ENCODE assay signal across 11 cellular contexts in genomic region chr5:119363936-119364335, GRCh38. TPM values are rescaled to one million over a fixed set of nuclear protein-coding genes. Genes with fewer than 3 reads are reported as not detected.
A peak's percentile ranks its signal among the peaks of the same experiment; 100 is the strongest.
DNase-seq lines count a peak whose midpoint lies in the region; ATAC-seq and TF ChIP-seq lines count a peak whose summit lies in the region.
"Had no signal": no experiment of that assay in that cellular context is flagged by ENCODE, and none has a peak within 500 bp of the region (broad histone marks: within the 10 kb centered on the region; RNA-seq: fewer than 3 reads in every experiment).

No MANE protein-coding gene starts in this region.

- DNase-seq in mammary epithelial cell (peak; percentile 52), breast epithelium (ENCODE audit: low spot score in 2 of 2) (no peak), ureter (ENCODE audit: low spot score) (no peak), OCI-M1 (lab: John Stamatoyannopoulos, UW) (no peak), substantia nigra (lab: John Stamatoyannopoulos, UW) (no peak)
- no peak for DNase-seq in activated CD8-positive, alpha-beta T cell treated with anti-CD3 and anti-CD28 coated beads, Interleukin-2, amount 10 ng/mL, durations not matched to agents 7 days and 5 days
- DNase-seq in stimulated activated naive CD8-positive, alpha-beta T cell treated with anti-CD3 and anti-CD28 coated beads, Interleukin-15, amount 100 ng/mL, for 72 hours, result no peak
- DNase-seq: NCI-H2081, RPMI8226 had no signal

- H3K4me1 Mint-ChIP-seq in activated CD8-positive, alpha-beta T cell treated with anti-CD3 and anti-CD28 coated beads, Interleukin-2, amount 10 ng/mL, durations not matched to agents 7 days and 5 days (ENCODE audit: low read depth), result peaks cover 96% of the 10 kb centered on the region
- H3K4me1 Mint-ChIP-seq in stimulated activated naive CD8-positive, alpha-beta T cell treated with anti-CD3 and anti-CD28 coated beads, Interleukin-15, amount 100 ng/mL, for 72 hours, result peaks cover 98% of the 10 kb centered on the region

- BruUV-seq in mammary epithelial cell (replicated peaks; lab: Mats Ljungman, UMichigan), result no TSS peak

- no peaks in the 10 kb centered on the region for H3K27me3 Mint-ChIP-seq in activated CD8-positive, alpha-beta T cell treated with anti-CD3 and anti-CD28 coated beads, Interleukin-2, amount 10 ng/mL, durations not matched to agents 7 days and 5 days (ENCODE audit: low read depth)
- H3K27me3 Mint-ChIP-seq in stimulated activated naive CD8-positive, alpha-beta T cell treated with anti-CD3 and anti-CD28 coated beads, Interleukin-15, amount 100 ng/mL, for 72 hours, result no peaks in the 10 kb centered on the region

- TF ChIP-seq CTCF in mammary epithelial cell (conservative IDR thresholded peaks at IDR 0.05 in 1 of 2, IDR thresholded peaks at IDR 0.05 in 1 of 2; ENCODE audit: extremely low read depth in 1 of 2, insufficient read depth in 1 of 2, low read depth in 1 of 2, low read length in 2 of 2) (no peak), breast epithelium (IDR thresholded peaks at IDR 0.05) (no peak)

- dilution Hi-C loops in mammary epithelial cell (cut with HindIII; ENCODE audit: low sequenced_read_pairs), result loop anchor here (5.0 kb wide), 1 partner anchor 48 kb away; no protein-coding TSS in a partner anchor

- peaks cover 69% of the 10 kb centered on the region for H3K79me2 ChIP-seq in mammary epithelial cell (ENCODE audit: insufficient read depth, low read length)

- no peaks in the 10 kb centered on the region for H4K20me1 ChIP-seq in mammary epithelial cell (ENCODE audit: insufficient read depth, low read length)

- POLR2A ChIA-PET in activated CD8-positive, alpha-beta T cell treated with anti-CD3 and anti-CD28 coated beads, Interleukin-2, amount 10 ng/mL, durations not matched to agents 7 days and 5 days (lab: Charles Lee), result interaction anchor here (0.8 to 19.6 kb wide), 3 partner anchors 16 to 292 kb away, joined by 3 to 280 read pairs (median 3); no protein-coding TSS in a partner anchor

- no peak overlapping the region for H2AFZ ChIP-seq in mammary epithelial cell (ENCODE audit: low read depth, low read length)

- peak overlapping the region; percentile 12 for H3K27ac Mint-ChIP-seq in activated CD8-positive, alpha-beta T cell treated with anti-CD3 and anti-CD28 coated beads, Interleukin-2, amount 10 ng/mL, durations not matched to agents 7 days and 5 days
- peak overlapping the region; percentile 36 to 72 for H3K27ac Mint-ChIP-seq in stimulated activated naive CD8-positive, alpha-beta T cell treated with anti-CD3 and anti-CD28 coated beads, Interleukin-15, amount 100 ng/mL, for 72 hours

- intact Hi-C loops in mammary epithelial cell (cut with micrococcal nuclease), result no loop called here
- intact Hi-C loops in breast epithelium (cut with DNase I; ENCODE audit: low total_unique reads), result no loop called here

- H3K9me3 ChIP-seq in mammary epithelial cell (replicated peaks; ENCODE audit: insufficient read depth, low read length) (no peaks in the 10 kb centered on the region), breast epithelium (no peaks in the 10 kb centered on the region)

- no peak for TF ChIP-seq POLR2A in breast epithelium (IDR thresholded peaks at IDR 0.05)

- 64% methylated on average over 2 of the region's 2 CpGs for WGBS in mammary epithelial cell (ENCODE audit: low coverage, missing lambda C conversion rate)

- H3K36me3 ChIP-seq in mammary epithelial cell (ENCODE audit: insufficient read depth, low read length) (no peaks in the 10 kb centered on the region), breast epithelium (no peaks in the 10 kb centered on the region)

- no peak overlapping the region for H3K9ac ChIP-seq in mammary epithelial cell (ENCODE audit: insufficient read depth, low read length)

- H3K4me3 ChIP-seq in mammary epithelial cell (replicated peaks in 1 of 3; ENCODE audit: insufficient read depth in 1 of 3, low read depth in 2 of 3, low read length in 3 of 3) (no peak overlapping the region), breast epithelium (no peak overlapping the region)

- H3K4me1 ChIP-seq in mammary epithelial cell (ENCODE audit: insufficient read depth, low read length) (peaks cover 83% of the 10 kb centered on the region), breast epithelium (peaks cover 3 to 5% of the 10 kb centered on the region in 2 donors)

- H3K9me3 Mint-ChIP-seq in activated CD8-positive, alpha-beta T cell treated with anti-CD3 and anti-CD28 coated beads, Interleukin-2, amount 10 ng/mL, durations not matched to agents 7 days and 5 days (ENCODE audit: insufficient read depth), result no peaks in the 10 kb centered on the region
- H3K9me3 Mint-ChIP-seq in stimulated activated naive CD8-positive, alpha-beta T cell treated with anti-CD3 and anti-CD28 coated beads, Interleukin-15, amount 100 ng/mL, for 72 hours, result peaks cover 0 to 4% of the 10 kb centered on the region in 2 donors

- CTCF ChIA-PET in mammary epithelial cell (lab: Charles Lee; ENCODE audit: low non-redundant PET), result interaction anchor here (0.6 kb wide), 1 partner anchor 293 kb away, joined by 5 read pairs; the partner anchor contains the start of gene DMXL1
- CTCF ChIA-PET in activated CD8-positive, alpha-beta T cell treated with anti-CD3 and anti-CD28 coated beads, Interleukin-2, amount 10 ng/mL, durations not matched to agents 7 days and 5 days (lab: Charles Lee), result interaction anchor here (1.2 to 5.2 kb wide), 7 partner anchors 10 to 96 kb away, joined by 3 to 29 read pairs (median 6); no protein-coding TSS in a partner anchor

- H3K27ac ChIP-seq in mammary epithelial cell (ENCODE audit: insufficient read depth, low read depth, low read length) (no peak overlapping the region), breast epithelium (no peak overlapping the region), substantia nigra (ENCODE audit: low read depth, low read length, poor library complexity, severe bottlenecking) (no peak overlapping the region)

- in situ Hi-C loops in mammary epithelial cell (cut with MboI; ENCODE audit: low sequenced_read_pairs in 2 of 2), result no loop called here

- no peak overlapping the region for H3K4me2 ChIP-seq in mammary epithelial cell (ENCODE audit: insufficient read depth, low read depth, low read length)

- ATAC-seq in HG02610 (IDR thresholded peaks at IDR 0.05; ENCODE audit: unreplicated experiment), result peak; percentile 42
- ATAC-seq in activated CD8-positive, alpha-beta T cell treated with anti-CD3 and anti-CD28 coated beads, Interleukin-2, amount 10 ng/mL, durations not matched to agents 7 days and 5 days, result no peak
- ATAC-seq in stimulated activated naive CD8-positive, alpha-beta T cell treated with anti-CD3 and anti-CD28 coated beads, Interleukin-15, amount 100 ng/mL, for 72 hours, result no peak
- ATAC-seq: left lobe of liver had no signal

- H3K4me3 Mint-ChIP-seq in activated CD8-positive, alpha-beta T cell treated with anti-CD3 and anti-CD28 coated beads, Interleukin-2, amount 10 ng/mL, durations not matched to agents 7 days and 5 days, result no peak overlapping the region
- H3K4me3 Mint-ChIP-seq in stimulated activated naive CD8-positive, alpha-beta T cell treated with anti-CD3 and anti-CD28 coated beads, Interleukin-15, amount 100 ng/mL, for 72 hours, result peak overlapping the region; percentile 16 to 99

- no peaks in the 10 kb centered on the region for H3K27me3 ChIP-seq in mammary epithelial cell (ENCODE audit: insufficient read depth, low read length)
- H3K27me3 ChIP-seq in breast epithelium, result no peaks in the 10 kb centered on the region

- peaks cover 75% of the 10 kb centered on the region for H3K36me3 Mint-ChIP-seq in activated CD8-positive, alpha-beta T cell treated with anti-CD3 and anti-CD28 coated beads, Interleukin-2, amount 10 ng/mL, durations not matched to agents 7 days and 5 days (ENCODE audit: low read depth)

RNA-seq across cellular contexts. Expression of gene TNFAIP8, which starts 8.1 kb away (rescaled TPM):
- total RNA-seq in mammary epithelial cell (10 to 100 TPM; 11.3 to 15.9 TPM), breast epithelium (100 to 1,000 TPM in 1 of 3 donors, 10 to 100 TPM in 2; 35.4 to 167 (median 37.3) TPM), ureter (25.3 TPM)
- 15.4 TPM for polyA plus RNA-seq in mammary epithelial cell
- polyA minus RNA-seq in mammary epithelial cell, result 7.1 TPM
- total RNA-seq in activated CD8-positive, alpha-beta T cell treated with anti-CD3 and anti-CD28 coated beads, Interleukin-2, amount 10 ng/mL, durations not matched to agents 7 days and 5 days, result 100 to 1,000 TPM; 123 to 127 TPM
